ENCODE assay signal across 23 cellular contexts in the genomic region with DNA sequence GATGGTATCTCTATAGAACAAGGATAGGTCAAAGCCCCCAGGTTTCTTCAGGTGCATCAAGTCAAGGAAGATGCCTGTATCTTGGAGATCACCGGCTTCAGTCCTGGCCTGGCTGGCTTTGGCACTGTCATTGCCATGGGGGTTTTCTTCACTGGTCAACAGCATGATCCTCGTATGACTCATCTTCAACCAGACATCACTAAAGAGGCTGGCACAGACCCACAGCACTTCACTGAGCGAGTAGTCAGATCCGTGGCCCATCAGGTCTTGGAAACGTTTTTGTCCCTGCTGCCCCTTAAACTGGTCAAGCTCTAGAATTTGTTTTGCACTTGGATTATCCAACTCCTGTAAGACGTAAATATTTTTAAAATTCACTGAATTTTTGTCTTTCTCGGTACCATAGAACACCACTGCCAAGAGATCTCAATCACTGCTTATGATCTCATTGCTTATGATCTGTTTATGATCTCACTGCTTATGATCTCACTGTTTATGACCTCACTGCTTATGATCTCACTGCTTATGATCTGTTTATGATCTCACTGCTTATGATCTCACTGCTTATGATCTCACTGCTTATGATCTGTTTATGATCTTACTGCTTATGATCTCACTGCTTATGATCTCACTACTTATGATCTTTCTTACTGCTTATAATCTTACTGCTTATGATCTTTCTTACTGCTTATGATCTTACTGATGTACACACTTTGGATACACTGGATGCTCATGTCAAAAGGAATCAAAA.
A peak's percentile ranks its signal among the peaks of the same experiment; 100 is the strongest.
DNase-seq lines count a peak whose midpoint lies in the region; ATAC-seq, FAIRE-seq and TF ChIP-seq lines count a peak whose summit lies in the region.
"Had no signal": no experiment of that assay in that cellular context is flagged by ENCODE, and none has a peak within 500 bp of the region (broad histone marks: within the 10 kb centered on the region; RNA-seq: fewer than 3 reads in every experiment).

No MANE protein-coding gene starts in this region.

- H3K9me3 ChIP-seq in HEK293 (ENCODE audit: control insufficient read depth, insufficient read depth, low read depth, low read length), result no peaks in the 10 kb centered on the region
- no peaks in the 10 kb centered on the region for H3K9me3 ChIP-seq in astrocyte (ENCODE audit: insufficient read depth, low read depth, low read length)
- H3K9me3 ChIP-seq: gastrocnemius medialis, left ventricle myocardium inferior, pancreas had no signal

- H3K4me3 Mint-ChIP-seq in astrocyte (ENCODE audit: unreplicated experiment) (no peak overlapping the region), chondrocyte (ENCODE audit: unreplicated experiment) (no peak overlapping the region)
- H3K4me3 Mint-ChIP-seq: activated CD8-positive, alpha-beta T cell treated with anti-CD3 and anti-CD28 coated beads for 36 hours; activated naive CD8-positive, alpha-beta T cell treated with anti-CD3 and anti-CD28 coated beads, Interleukin-2, amount 50 U/mL, for 24 hours; endodermal cell; T-helper 1 cell treated with Interleukin-12 subunit alpha and Interleukin-12 subunit beta and Interleukin-4 antibody, amounts not matched to agents 30 μg/mL and 1 μg/mL, for 36 hours; WTC11 had no signal

- H3K4me3 ChIP-seq in HEK293 (ENCODE audit: low read depth, low read length) (no peak overlapping the region), astrocyte (ENCODE audit: insufficient read depth, low read depth, low read length) (no peak overlapping the region), coronary artery (no peak overlapping the region)
- H3K4me3 ChIP-seq: gastrocnemius medialis, left ventricle myocardium inferior, pancreas, skin epidermis had no signal

- H3K9me3 Mint-ChIP-seq in astrocyte (ENCODE audit: unreplicated experiment), result no peaks in the 10 kb centered on the region
- no peaks in the 10 kb centered on the region for H3K9me3 Mint-ChIP-seq in chondrocyte (ENCODE audit: low read depth)
- H3K9me3 Mint-ChIP-seq: activated CD8-positive, alpha-beta T cell treated with anti-CD3 and anti-CD28 coated beads for 36 hours; activated naive CD8-positive, alpha-beta T cell treated with anti-CD3 and anti-CD28 coated beads, Interleukin-2, amount 50 U/mL, for 24 hours; endodermal cell; T-helper 1 cell treated with Interleukin-12 subunit alpha and Interleukin-12 subunit beta and Interleukin-4 antibody, amounts not matched to agents 30 μg/mL and 1 μg/mL, for 36 hours; WTC11 had no signal

- peaks cover 4% of the 10 kb centered on the region for H3K27me3 Mint-ChIP-seq in astrocyte (ENCODE audit: low read depth, unreplicated experiment)
- no peaks in the 10 kb centered on the region for H3K27me3 Mint-ChIP-seq in chondrocyte (ENCODE audit: low read depth)
- H3K27me3 Mint-ChIP-seq: activated CD8-positive, alpha-beta T cell treated with anti-CD3 and anti-CD28 coated beads for 36 hours; activated naive CD8-positive, alpha-beta T cell treated with anti-CD3 and anti-CD28 coated beads, Interleukin-2, amount 50 U/mL, for 24 hours had no signal

- no peak overlapping the region for H3K9ac ChIP-seq in astrocyte (ENCODE audit: low read length)

- no peak for ATAC-seq in left colon
- ATAC-seq: activated CD8-positive, alpha-beta T cell treated with anti-CD3 and anti-CD28 coated beads for 36 hours; activated naive CD8-positive, alpha-beta T cell treated with anti-CD3 and anti-CD28 coated beads, Interleukin-2, amount 50 U/mL, for 24 hours; gastrocnemius medialis; pancreas; Right ventricle myocardium inferior; WTC11 had no signal

- FAIRE-seq in astrocyte (lab: Jason Lieb, UNC), result peak; percentile 26
- FAIRE-seq: G401.6, GM12891, pancreas had no signal

- H3K36me3 Mint-ChIP-seq in astrocyte (ENCODE audit: low read depth, unreplicated experiment), result no peaks in the 10 kb centered on the region
- no peaks in the 10 kb centered on the region for H3K36me3 Mint-ChIP-seq in chondrocyte (ENCODE audit: low read depth)
- H3K36me3 Mint-ChIP-seq: WTC11 had no signal

- H3K27me3 ChIP-seq in astrocyte (ENCODE audit: insufficient read depth, low read length), result no peaks in the 10 kb centered on the region
- H3K27me3 ChIP-seq: gastrocnemius medialis, pancreas had no signal

- no peaks in the 10 kb centered on the region for H3K36me3 ChIP-seq in HEK293 (ENCODE audit: control insufficient read depth in 2 of 2, insufficient read depth in 1 of 2, low read length in 2 of 2)
- H3K36me3 ChIP-seq in astrocyte (ENCODE audit: insufficient read depth, low read length), result no peaks in the 10 kb centered on the region
- H3K36me3 ChIP-seq: gastrocnemius medialis, left ventricle myocardium inferior, pancreas had no signal

- H3K4me1 Mint-ChIP-seq in astrocyte (ENCODE audit: low read depth, unreplicated experiment) (no peaks in the 10 kb centered on the region), chondrocyte (ENCODE audit: low read depth) (peaks cover 7% of the 10 kb centered on the region)
- H3K4me1 Mint-ChIP-seq: activated naive CD8-positive, alpha-beta T cell treated with anti-CD3 and anti-CD28 coated beads, Interleukin-2, amount 50 U/mL, for 24 hours had no signal

- CTCF ChIA-PET in HEK293 (lab: Yijun Ruan, JAX), result no interaction called here

- H3K27ac Mint-ChIP-seq in astrocyte (ENCODE audit: unreplicated experiment) (no peak overlapping the region), chondrocyte (ENCODE audit: unreplicated experiment) (no peak overlapping the region)
- H3K27ac Mint-ChIP-seq: activated CD8-positive, alpha-beta T cell treated with anti-CD3 and anti-CD28 coated beads for 36 hours; activated naive CD8-positive, alpha-beta T cell treated with anti-CD3 and anti-CD28 coated beads, Interleukin-2, amount 50 U/mL, for 24 hours; endodermal cell; T-helper 1 cell treated with Interleukin-12 subunit alpha and Interleukin-12 subunit beta and Interleukin-4 antibody, amounts not matched to agents 30 μg/mL and 1 μg/mL, for 36 hours; WTC11 had no signal

- no peak overlapping the region for H2AFZ ChIP-seq in astrocyte (ENCODE audit: low read depth, low read length)

- H3K27ac ChIP-seq in HEK293 (ENCODE audit: extremely low read depth, low read depth, low read length) (peak overlapping the region; percentile 24; the same call in 1 of the 2 replicates), astrocyte (ENCODE audit: low read depth, low read length) (no peak overlapping the region), coronary artery (no peak overlapping the region)
- H3K27ac ChIP-seq: gastrocnemius medialis, left ventricle myocardium inferior, pancreas, skin epidermis had no signal

- peak; percentile 51 for DNase-seq in CD1c-positive myeloid dendritic cell (ENCODE audit: extremely low spot score)
- peak; percentile 36 for DNase-seq in astrocyte (ENCODE audit: low read depth)
- DNase-seq in fibroblast of peridontal ligament (ENCODE audit: extremely low read depth), result peak; percentile 7
- DNase-seq in stimulated activated CD4-positive, alpha-beta T cell treated with anti-CD3 and anti-CD28 coated beads, Interleukin-2, amount 100 ng/mL, for 48 hours, result no peak
- no peak for DNase-seq in coronary artery (ENCODE audit: low spot score)
- no peak for DNase-seq in chondrocyte (ENCODE audit: low spot score)
- no peak for DNase-seq in left colon
- DNase-seq: activated CD8-positive, alpha-beta T cell treated with anti-CD3 and anti-CD28 coated beads for 36 hours; activated naive CD8-positive, alpha-beta T cell treated with anti-CD3 and anti-CD28 coated beads, Interleukin-2, amount 50 U/mL, for 24 hours; activated T-cell treated with anti-CD3 and anti-CD28 coated beads, Interleukin-2, amount 50 U/mL, for 48 hours; endodermal cell; gastrocnemius medialis; left ventricle myocardium inferior; MM.1S; NCI-H187 treated with DMSO at 0.1 percent for 48 hours; pancreas had no signal

- no peaks in the 10 kb centered on the region for H3K79me2 ChIP-seq in astrocyte (ENCODE audit: insufficient read depth, low read length)

- intact Hi-C loops in left colon (cut with DNase I, micrococcal nuclease), result no loop called here

- H3K4me1 ChIP-seq in HEK293 (ENCODE audit: control insufficient read depth, insufficient read depth, low read length) (no peaks in the 10 kb centered on the region), astrocyte (ENCODE audit: insufficient read depth, low read length) (no peaks in the 10 kb centered on the region)
- H3K4me1 ChIP-seq: gastrocnemius medialis, left ventricle myocardium inferior, pancreas had no signal

- H3K4me2 ChIP-seq in astrocyte (ENCODE audit: low read length), result no peak overlapping the region

- no peak for TF ChIP-seq CTCF in HEK293 (tag by site-specific recombination; IDR thresholded peaks at IDR 0.05)
- TF ChIP-seq CTCF in astrocyte (IDR thresholded peaks at IDR 0.05; ENCODE audit: insufficient read depth, low read depth, low read length), result no peak
- TF ChIP-seq CTCF in coronary artery (IDR thresholded peaks at IDR 0.05), result no peak
- TF ChIP-seq CTCF in chondrocyte (IDR thresholded peaks at IDR 0.05), result no peak

- H4K20me1 ChIP-seq in astrocyte (ENCODE audit: insufficient read depth, low read length), result no peaks in the 10 kb centered on the region

- POLR2A ChIA-PET in HEK293 (lab: Yijun Ruan, JAX), result no interaction called here

TF ChIP-seq in HEK293, 187 proteins besides CTCF, POLR2A, EP300 and RAD21 (continues in another document):
- no peak for TF ChIP-seq ZNF202 (tag by site-specific recombination; IDR thresholded peaks at IDR 0.05; ENCODE audit: borderline replicate concordance)
- TF ChIP-seq OVOL3 (tag by site-specific recombination; IDR thresholded peaks at IDR 0.05), result no peak
- peak; percentile 79 for TF ChIP-seq ZNF23 (tag by site-specific recombination; IDR thresholded peaks at IDR 0.05; ENCODE audit: borderline replicate concordance)
- TF ChIP-seq ZNF677 (tag by site-specific recombination; IDR thresholded peaks at IDR 0.05), result no peak
- TF ChIP-seq ZNF37A (tag by site-specific recombination; IDR thresholded peaks at IDR 0.05), result no peak
- peak; percentile 86 for TF ChIP-seq ZNF335 (tag by site-specific recombination; conservative IDR thresholded peaks at IDR 0.05)
- peak; percentile 72 for TF ChIP-seq ZNF623 (tag by site-specific recombination; IDR thresholded peaks at IDR 0.05)

Comparison
In these comparisons a context has a peak if more than half of its experiments do, and no peak if none do; other contexts are left out.
1. DNase-seq: peak in CD1c-positive myeloid dendritic cell (single experiment), astrocyte (single experiment) and fibroblast of peridontal ligament (single experiment); none in stimulated activated CD4-positive, alpha-beta T cell treated with anti-CD3 and anti-CD28 coated beads, Interleukin-2, amount 100 ng/mL, for 48 hours (0 of 2), coronary artery (single experiment), chondrocyte (single experiment) and left colon (0 of 2).